Comparison of ENCODE assay signal across 12 cellular contexts in the genomic region with DNA sequence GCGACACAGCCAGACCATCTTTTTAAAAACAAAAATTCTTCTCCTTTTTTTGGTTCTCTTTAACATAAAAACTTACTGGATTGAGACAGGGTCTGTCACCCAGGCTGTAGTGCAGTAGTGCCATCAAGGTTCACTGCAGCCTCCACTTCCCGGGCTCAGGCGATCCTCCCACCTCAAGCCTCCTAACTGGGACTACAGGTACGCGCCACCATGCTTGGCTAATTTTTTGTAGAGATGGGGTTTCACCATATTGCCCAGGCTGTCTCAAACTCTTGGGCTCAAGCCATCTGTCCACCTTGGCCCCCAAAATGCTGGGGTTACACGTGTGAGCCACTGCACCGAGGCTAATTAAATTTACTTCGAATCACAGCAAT. TPM values are rescaled to one million over a fixed set of nuclear protein-coding genes. Genes with fewer than 3 reads are reported as not detected.
A peak's percentile ranks its signal among the peaks of the same experiment; 100 is the strongest.
DNase-seq lines count a peak whose midpoint lies in the region; ATAC-seq, FAIRE-seq and TF ChIP-seq lines count a peak whose summit lies in the region.
"Had no signal": no experiment of that assay in that cellular context is flagged by ENCODE, and none has a peak within 500 bp of the region (broad histone marks: within the 10 kb centered on the region; RNA-seq: fewer than 3 reads in every experiment).

No MANE protein-coding gene starts in this region.

- POLR2A ChIA-PET in A549 (lab: Yijun Ruan, JAX) = interaction anchor here (1.1 kb wide), 3 partner anchors 9 to 14 kb away, joined by 3 to 6 read pairs (median 3); a partner anchor contains a TSS
- POLR2A ChIA-PET in activated CD8-positive, alpha-beta T cell treated with anti-CD3 and anti-CD28 coated beads, Interleukin-2, amount 10 ng/mL, durations not matched to agents 7 days and 5 days (lab: Charles Lee) = interaction anchor here (1.0 to 4.3 kb wide), 3 partner anchors 9 to 14 kb away, joined by 7 to 30 read pairs (median 7); a partner anchor contains a TSS

- H3K36me3 ChIP-seq in right lobe of liver (peaks cover 13 to 43% (median 30%) of the 10 kb centered on the region in 4 donors), uterus (no peaks in the 10 kb centered on the region)

- no peak for TF ChIP-seq EP300 in A549 (IDR thresholded peaks at IDR 0.05)

- H3K4me2 ChIP-seq in A549 = no peak overlapping the region

- H3K27me3 Mint-ChIP-seq in activated CD8-positive, alpha-beta T cell treated with anti-CD3 and anti-CD28 coated beads, Interleukin-2, amount 10 ng/mL, durations not matched to agents 7 days and 5 days (ENCODE audit: low read depth) = no peaks in the 10 kb centered on the region

- H3K4me1 Mint-ChIP-seq in activated CD8-positive, alpha-beta T cell treated with anti-CD3 and anti-CD28 coated beads, Interleukin-2, amount 10 ng/mL, durations not matched to agents 7 days and 5 days (ENCODE audit: low read depth) = peaks cover 7% of the 10 kb centered on the region

- H3K9me3 Mint-ChIP-seq in activated CD8-positive, alpha-beta T cell treated with anti-CD3 and anti-CD28 coated beads, Interleukin-2, amount 10 ng/mL, durations not matched to agents 7 days and 5 days (ENCODE audit: insufficient read depth) = no peaks in the 10 kb centered on the region
- H3K9me3 Mint-ChIP-seq: neural crest cell had no signal

- TF ChIP-seq RAD21 in A549 (conservative IDR thresholded peaks at IDR 0.05 in 1 of 2, IDR thresholded peaks at IDR 0.05 in 1 of 2) = no peak

- in situ Hi-C loops in G401 (cut with HindIII; ENCODE audit: low sequenced_read_pairs) = no loop called here

- H3K9me3 ChIP-seq in A549 (no peaks in the 10 kb centered on the region), right lobe of liver (no peaks in the 10 kb centered on the region), uterus (no peaks in the 10 kb centered on the region)

- DNase-seq in A549 (ENCODE audit: low read depth in 1 of 2, low spot score in 1 of 2) = no peak
- peak; percentile 18 for DNase-seq in GM12865 (ENCODE audit: low read depth)
- DNase-seq in activated CD8-positive, alpha-beta T cell treated with anti-CD3 and anti-CD28 coated beads, Interleukin-2, amount 10 ng/mL, durations not matched to agents 7 days and 5 days = no peak
- no peak for DNase-seq in right lobe of liver
- DNase-seq in islet precursor cell = no peak
- DNase-seq in uterus = no peak
- no peak for DNase-seq in RCC 7860 (ENCODE audit: low spot score)
- DNase-seq in G401 (ENCODE audit: low spot score) = no peak
- DNase-seq: COR-L47, Kasumi-1, NCI-H2107 had no signal

- no peak overlapping the region for H3K27ac ChIP-seq in A549
- H3K27ac ChIP-seq in right lobe of liver = no peak overlapping the region
- no peak overlapping the region for H3K27ac ChIP-seq in uterus

- intact Hi-C loops in right lobe of liver (cut with DNase I) (no loop called here), uterus (cut with DNase I; ENCODE audit: low total_unique reads) (no loop called here)

- FAIRE-seq in A549 (lab: Jason Lieb, UNC) (no peak), RCC 7860 (lab: Jason Lieb, UNC) (no peak)

- H3K4me1 ChIP-seq in A549 = peaks cover 36% of the 10 kb centered on the region
- H3K4me1 ChIP-seq in right lobe of liver = peaks cover 0 to 12% (median 0%) of the 10 kb centered on the region in 4 donors
- H3K4me1 ChIP-seq in uterus = no peaks in the 10 kb centered on the region

- CTCF ChIA-PET in A549 (lab: Yijun Ruan, JAX) = interaction anchor here (0.7 kb wide), 1 partner anchor 11 kb away, joined by 3 read pairs; no protein-coding TSS in a partner anchor
- CTCF ChIA-PET in activated CD8-positive, alpha-beta T cell treated with anti-CD3 and anti-CD28 coated beads, Interleukin-2, amount 10 ng/mL, durations not matched to agents 7 days and 5 days (lab: Charles Lee) = no interaction called here

- no peak overlapping the region for H3K4me3 Mint-ChIP-seq in activated CD8-positive, alpha-beta T cell treated with anti-CD3 and anti-CD28 coated beads, Interleukin-2, amount 10 ng/mL, durations not matched to agents 7 days and 5 days

- no peak overlapping the region for H3K4me3 ChIP-seq in A549
- H3K4me3 ChIP-seq in GM12865 (ENCODE audit: low read depth, low read length) = no peak overlapping the region
- H3K4me3 ChIP-seq in right lobe of liver = no peak overlapping the region
- H3K4me3 ChIP-seq in uterus = no peak overlapping the region

- TF ChIP-seq POLR2A in A549 (IDR thresholded peaks at IDR 0.05; ENCODE audit: low read length) (no peak), right lobe of liver (IDR thresholded peaks at IDR 0.05) (peak; percentile 10), uterus (IDR thresholded peaks at IDR 0.05) (no peak)

- H3K36me3 Mint-ChIP-seq in activated CD8-positive, alpha-beta T cell treated with anti-CD3 and anti-CD28 coated beads, Interleukin-2, amount 10 ng/mL, durations not matched to agents 7 days and 5 days (ENCODE audit: low read depth) = peaks cover 53% of the 10 kb centered on the region

- 93% methylated on average over 8 of the region's 8 CpGs for WGBS in A549 (ENCODE audit: missing lambda C conversion rate)
- WGBS in right lobe of liver (ENCODE audit: insufficient coverage, low coverage, low lambda C conversion rate, missing lambda C conversion rate) = 88% methylated on average over 6 of the region's 8 CpGs

- no peak for TF ChIP-seq CTCF in A549 (IDR thresholded peaks at IDR 0.05)
- TF ChIP-seq CTCF in GM12865 (IDR thresholded peaks at IDR 0.05; ENCODE audit: insufficient read depth, low read depth, low read length, missing control alignments) = no peak
- no peak for TF ChIP-seq CTCF in right lobe of liver (IDR thresholded peaks at IDR 0.05)
- TF ChIP-seq CTCF in uterus (IDR thresholded peaks at IDR 0.05) = no peak

- ATAC-seq in A549 (peak in 1 of 2 experiments; percentile 4; a peak in 1 of 6 replicates), right lobe of liver (no peak)
- ATAC-seq in activated CD8-positive, alpha-beta T cell treated with anti-CD3 and anti-CD28 coated beads, Interleukin-2, amount 10 ng/mL, durations not matched to agents 7 days and 5 days = peak; percentile 6

- H3K27me3 ChIP-seq in right lobe of liver (no peaks in the 10 kb centered on the region), uterus (no peaks in the 10 kb centered on the region)

- H3K27ac Mint-ChIP-seq in activated CD8-positive, alpha-beta T cell treated with anti-CD3 and anti-CD28 coated beads, Interleukin-2, amount 10 ng/mL, durations not matched to agents 7 days and 5 days = peak overlapping the region; percentile 28

TF ChIP-seq in A549, 52 proteins besides CTCF, POLR2A, EP300 and RAD21:
- peak; percentile 5; the same call in 1 of the 2 replicates for TF ChIP-seq TFCP2L1 (CRISPR knock-in tag; IDR thresholded peaks at IDR 0.05)
- TF ChIP-seq HOXB5 (CRISPR knock-in tag; IDR thresholded peaks at IDR 0.05) = no peak
TF ChIP-seq in A549: peak in this region for 1.

RNA-seq across cellular contexts. Expression of a gene that starts 13.8 kb away (rescaled TPM):
- 603 and 699 TPM in 2 replicates for polyA plus RNA-seq in A549 (2011; rRNA removed)
- 403 and 446 TPM in 2 replicates for polyA plus RNA-seq in A549 (2012; cell fraction: cytosol; rRNA removed)
- 468 and 521 TPM in 2 replicates for polyA plus RNA-seq in A549 (2012; cell fraction: nucleus; rRNA removed)
- polyA plus RNA-seq in A549 (2017; fragmentation: RNase III; extraction: RNeasy Plus Mini Kit Qiagen cat#74134 plus additional on column Dnase treatment) = 682 to 695 TPM (median 682 TPM) in 3 replicates
- polyA minus RNA-seq in A549 (2011; rRNA and poly(A)+ RNA removed) = 499 and 689 TPM in 2 replicates
- total RNA-seq in activated CD8-positive, alpha-beta T cell treated with anti-CD3 and anti-CD28 coated beads, Interleukin-2, amount 10 ng/mL, durations not matched to agents 7 days and 5 days = 100 to 1,000 TPM; 683 to 726 TPM
- total RNA-seq in right lobe of liver = 100 to 1,000 TPM; 175 to 292 (median 237) TPM
- 100 to 1,000 TPM; 205 to 785 (median 450) TPM for total RNA-seq in uterus
- total RNA-seq in G401 (2014; rRNA removed; shearing (Covaris generic)) = 1,038 and 1,243 TPM in 2 replicates

RNA-seq across cellular contexts. Expression of a gene that starts 14.4 kb away (rescaled TPM):
- polyA plus RNA-seq in A549 (2011; rRNA removed) (7.4 and 14.0 TPM in 2 replicates), A549 (2017; fragmentation: RNase III; extraction: RNeasy Plus Mini Kit Qiagen cat#74134 plus additional on column Dnase treatment) (15.2 to 17.1 TPM (median 17.0 TPM) in 3 replicates)
- 2.0 TPM in 2 replicates for polyA plus RNA-seq in A549 (2012; cell fraction: cytosol; rRNA removed)
- 0.72 and 2.1 TPM in 2 replicates for polyA plus RNA-seq in A549 (2012; cell fraction: nucleus; rRNA removed)
- 4.7 and 5.9 TPM in 2 replicates for polyA minus RNA-seq in A549 (2011; rRNA and poly(A)+ RNA removed)
- 10 to 100 TPM; 23.3 to 23.6 TPM for total RNA-seq in activated CD8-positive, alpha-beta T cell treated with anti-CD3 and anti-CD28 coated beads, Interleukin-2, amount 10 ng/mL, durations not matched to agents 7 days and 5 days
- total RNA-seq in right lobe of liver (1 to 10 TPM; 2.0 to 5.1 (median 4.3) TPM), uterus (10 to 100 TPM in 1 of 4 donors, 1 to 10 TPM in 3; 1.0 to 16.5 (median 6.7) TPM)
- total RNA-seq in G401 (2014; rRNA removed; shearing (Covaris generic)) = 19.5 and 19.7 TPM in 2 replicates

RNA-seq across cellular contexts. Expression of a gene that starts 45.0 kb away (rescaled TPM):
- polyA plus RNA-seq in A549 (2011; rRNA removed) (4.1 and 6.0 TPM in 2 replicates), A549 (2017; fragmentation: RNase III; extraction: RNeasy Plus Mini Kit Qiagen cat#74134 plus additional on column Dnase treatment) (2.0 to 2.4 TPM (median 2.2 TPM) in 3 replicates)
- polyA plus RNA-seq in A549 (2012; cell fraction: cytosol; rRNA removed) = 0.35 and 0.42 TPM in 2 replicates
- polyA plus RNA-seq in A549 (2012; cell fraction: nucleus; rRNA removed) = 0.32 and 0.82 TPM in 2 replicates
- 2.1 and 4.0 TPM in 2 replicates for polyA minus RNA-seq in A549 (2011; rRNA and poly(A)+ RNA removed)
- 1 to 10 TPM; 1.9 to 3.2 TPM for total RNA-seq in activated CD8-positive, alpha-beta T cell treated with anti-CD3 and anti-CD28 coated beads, Interleukin-2, amount 10 ng/mL, durations not matched to agents 7 days and 5 days
- total RNA-seq in right lobe of liver (1 to 10 TPM; 1.1 to 2.8 (median 2.2) TPM), uterus (10 to 100 TPM in 2 of 4 donors, 1 to 10 TPM in 2; 4.9 to 23.3 (median 9.6) TPM)
- 1.6 and 2.3 TPM in 2 replicates for total RNA-seq in G401 (2014; rRNA removed; shearing (Covaris generic))
